ENCODE assay signal across 17 cellular contexts in the genomic region with DNA sequence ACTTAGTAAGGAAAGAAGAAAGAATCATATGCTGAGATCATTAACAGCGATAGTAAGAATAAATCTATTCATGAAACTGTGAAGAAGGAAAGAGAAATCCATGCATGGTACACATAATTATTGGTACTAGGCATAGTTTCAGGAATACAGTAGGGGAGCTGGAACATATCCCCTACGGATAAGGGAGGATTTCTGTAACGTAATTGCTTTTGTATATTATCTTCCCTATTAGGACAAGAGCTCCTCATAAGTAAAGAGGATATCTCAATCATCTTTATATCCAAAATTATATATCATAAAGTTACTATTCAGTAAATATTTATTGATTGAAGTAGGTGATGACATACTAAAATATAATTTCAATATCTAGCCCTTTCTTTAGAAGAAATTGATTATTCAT. TPM values are rescaled to one million over a fixed set of nuclear protein-coding genes. Genes with fewer than 3 reads are reported as not detected.
DNase-seq lines count a peak whose midpoint lies in the region; ATAC-seq, FAIRE-seq and TF ChIP-seq lines count a peak whose summit lies in the region.
"Had no signal": no experiment of that assay in that cellular context is flagged by ENCODE, and none has a peak within 500 bp of the region (broad histone marks: within the 10 kb centered on the region; RNA-seq: fewer than 3 reads in every experiment).

No MANE protein-coding gene starts in this region.

- H3K4me3 ChIP-seq in breast epithelium: no peak overlapping the region
- H3K4me3 ChIP-seq in PC-3 (ENCODE audit: low read length): no peak overlapping the region
- no peak overlapping the region for H3K4me3 ChIP-seq in endothelial cell of umbilical vein (replicated peaks in 1 of 3; ENCODE audit: insufficient read depth in 1 of 3, low read depth in 1 of 3, low read length in 3 of 3)

- no peaks in the 10 kb centered on the region for H3K36me3 ChIP-seq in breast epithelium
- H3K36me3 ChIP-seq in PC-3 (ENCODE audit: low read depth, low read length): no peaks in the 10 kb centered on the region
- no peaks in the 10 kb centered on the region for H3K36me3 ChIP-seq in endothelial cell of umbilical vein (ENCODE audit: control insufficient read depth in 2 of 2, extremely low read depth in 1 of 2, insufficient read depth in 2 of 2, low read length in 2 of 2)

- peaks cover 8% of the 10 kb centered on the region for H3K9me3 Mint-ChIP-seq in MCF 10A (ENCODE audit: unreplicated experiment)
- H3K9me3 Mint-ChIP-seq: CD4-positive, alpha-beta T cell had no signal

- no peaks in the 10 kb centered on the region for H4K20me1 ChIP-seq in PC-3 (ENCODE audit: low read length)
- no peaks in the 10 kb centered on the region for H4K20me1 ChIP-seq in endothelial cell of umbilical vein (replicated peaks; ENCODE audit: control insufficient read depth, extremely low read depth, insufficient read depth, low read length)

- BruUV-seq in MCF 10A (replicated peaks; lab: Mats Ljungman, UMichigan): TSS peak; percentile 95
- BruUV-seq in PC-3 (replicated peaks; lab: Mats Ljungman, UMichigan): TSS peak; percentile 98
- BruUV-seq in endothelial cell of umbilical vein (replicated peaks; lab: Mats Ljungman, UMichigan): TSS peak; percentile 84

- H2AFZ ChIP-seq in PC-3 (ENCODE audit: low read length): no peak overlapping the region; the same call in 1 of the 2 replicates
- peak overlapping the region; percentile 14 for H2AFZ ChIP-seq in endothelial cell of umbilical vein (ENCODE audit: low read depth, low read length)

- FAIRE-seq in endothelial cell of umbilical vein (lab: Jason Lieb, UNC): no peak

- peak overlapping the region; percentile 96 for H3K27ac Mint-ChIP-seq in MCF 10A (ENCODE audit: low read depth, unreplicated experiment)
- H3K27ac Mint-ChIP-seq: CD4-positive, alpha-beta T cell; IgD-negative memory B cell had no signal

- POLR2A ChIA-PET in MCF 10A (lab: Yijun Ruan, JAX) (interaction anchor here (0.6 kb wide), 1 partner anchor 670 kb away, joined by 3 read pairs; no protein-coding TSS in a partner anchor), PC-3 (lab: Charles Lee; ENCODE audit: unreplicated experiment) (no interaction called here), endothelial cell of umbilical vein (lab: Charles Lee) (no interaction called here)

- H3K27ac ChIP-seq in breast epithelium (no peak overlapping the region), PC-3 (ENCODE audit: low read length) (peak overlapping the region; percentile 45; the same call in 1 of the 2 replicates), endothelial cell of umbilical vein (ENCODE audit: insufficient read depth, low read depth, low read length) (peak overlapping the region; percentile 77)

- peak overlapping the region; percentile 43 for H3K4me3 Mint-ChIP-seq in MCF 10A (ENCODE audit: unreplicated experiment)
- H3K4me3 Mint-ChIP-seq: CD4-positive, alpha-beta T cell had no signal

- no peaks in the 10 kb centered on the region for H3K79me2 ChIP-seq in PC-3 (ENCODE audit: low read length)
- H3K79me2 ChIP-seq in endothelial cell of umbilical vein (ENCODE audit: control insufficient read depth, insufficient read depth, low read length): no peaks in the 10 kb centered on the region

- H3K4me1 ChIP-seq in breast epithelium: no peaks in the 10 kb centered on the region
- H3K4me1 ChIP-seq in PC-3 (ENCODE audit: insufficient read depth, low read length): peaks cover 9% of the 10 kb centered on the region
- H3K4me1 ChIP-seq in endothelial cell of umbilical vein (ENCODE audit: control insufficient read depth, extremely low read depth, insufficient read depth, low read length): peaks cover 29% of the 10 kb centered on the region

- no peak overlapping the region for H3K9ac ChIP-seq in PC-3 (ENCODE audit: low read length)
- peak overlapping the region; percentile 28 for H3K9ac ChIP-seq in endothelial cell of umbilical vein (replicated peaks; ENCODE audit: extremely low read depth, insufficient read depth, low read length)

- peaks cover 14% of the 10 kb centered on the region for H3K4me1 Mint-ChIP-seq in MCF 10A (ENCODE audit: insufficient read depth, unreplicated experiment)

- no peak for TF ChIP-seq CTCF in MCF 10A (IDR thresholded peaks at IDR 0.05; ENCODE audit: unreplicated experiment)
- TF ChIP-seq CTCF in breast epithelium (IDR thresholded peaks at IDR 0.05): no peak
- TF ChIP-seq CTCF in PC-3 (conservative IDR thresholded peaks at IDR 0.05; ENCODE audit: low read depth, low read length): no peak
- TF ChIP-seq CTCF in endothelial cell of umbilical vein (IDR thresholded peaks at IDR 0.05; ENCODE audit: extremely low read depth in 1 of 2, insufficient read depth in 1 of 2, low read depth in 1 of 2, low read length in 2 of 2): no peak

- TF ChIP-seq POLR2A in breast epithelium (IDR thresholded peaks at IDR 0.05): no peak
- no peak for TF ChIP-seq POLR2A in endothelial cell of umbilical vein (IDR thresholded peaks at IDR 0.05; ENCODE audit: low read depth, low read length)

- H3K9me2 ChIP-seq in PC-3 (replicated peaks; ENCODE audit: low read length): no peaks in the 10 kb centered on the region

- no peaks in the 10 kb centered on the region for H3K36me3 Mint-ChIP-seq in MCF 10A (ENCODE audit: insufficient read depth, unreplicated experiment)
- H3K36me3 Mint-ChIP-seq: IgD-negative memory B cell had no signal

- DNase-seq in MCF 10A (ENCODE audit: unreplicated experiment) (no peak), breast epithelium (ENCODE audit: low spot score in 2 of 2) (no peak), PC-3 (no peak), endothelial cell of umbilical vein (ENCODE audit: low read depth, low spot score) (no peak), NCI-H1417 treated with DMSO at 0.1 percent for 48 hours (lab: John Stamatoyannopoulos, UW) (no peak)
- no peak for DNase-seq in activated CD4-positive, alpha-beta T cell treated with anti-CD3 and anti-CD28 coated beads for 4 hours
- DNase-seq: 8988T; CD4-positive, alpha-beta T cell; GF-D8; NCI-H1417; NCI-H2029; NCI-H2171 treated with DMSO at 0.1 percent for 48 hours; NCI-H510A; NCI-H82 had no signal

- dilution Hi-C loops in endothelial cell of umbilical vein (cut with MboI; ENCODE audit: extremely low pct_ligation_motif_present, low sequenced_read_pairs): no loop called here

- intact Hi-C loops in MCF 10A (cut with micrococcal nuclease): no loop called here
- intact Hi-C loops in breast epithelium (cut with DNase I; ENCODE audit: low total_unique reads): no loop called here
- intact Hi-C loops in PC-3 (cut with micrococcal nuclease): no loop called here
- intact Hi-C loops in endothelial cell of umbilical vein (cut with micrococcal nuclease): loop anchor here (1.0 to 10.0 kb wide), 3 partner anchors 183 to 1337 kb away; no protein-coding TSS in a partner anchor

- no peaks in the 10 kb centered on the region for H3K27me3 Mint-ChIP-seq in MCF 10A (ENCODE audit: insufficient read depth, unreplicated experiment)
- H3K27me3 Mint-ChIP-seq: CD4-positive, alpha-beta T cell; IgD-negative memory B cell had no signal

- no peaks in the 10 kb centered on the region for H3K27me3 ChIP-seq in breast epithelium
- no peaks in the 10 kb centered on the region for H3K27me3 ChIP-seq in PC-3 (ENCODE audit: low read length)
- H3K27me3 ChIP-seq in endothelial cell of umbilical vein (ENCODE audit: control insufficient read depth in 2 of 2, insufficient read depth in 2 of 2, low read length in 2 of 2): no peaks in the 10 kb centered on the region

- ATAC-seq in PC-3 (no peak), GM21360 (IDR thresholded peaks at IDR 0.05; ENCODE audit: unreplicated experiment) (no peak), GM18520 (IDR thresholded peaks at IDR 0.05; ENCODE audit: unreplicated experiment) (no peak)

- H3K9me1 ChIP-seq in endothelial cell of umbilical vein (replicated peaks; ENCODE audit: control insufficient read depth, extremely low read depth, insufficient read depth, low read length): no peaks in the 10 kb centered on the region

- CTCF ChIA-PET in MCF 10A (lab: Yijun Ruan, JAX) (interaction anchor here (0.6 kb wide), 1 partner anchor 23 kb away, joined by 4 read pairs; no protein-coding TSS in a partner anchor), PC-3 (lab: Charles Lee) (no interaction called here), endothelial cell of umbilical vein (lab: Charles Lee) (interaction anchor here (2.3 kb wide), 1 partner anchor 287 kb away, joined by 6 read pairs; no protein-coding TSS in a partner anchor)

- H3K4me2 ChIP-seq in PC-3 (ENCODE audit: low read length) (peak overlapping the region; percentile 5), endothelial cell of umbilical vein (ENCODE audit: insufficient read depth, low read length) (peak overlapping the region; percentile 59)

- no peaks in the 10 kb centered on the region for H3F3A ChIP-seq in PC-3 (ENCODE audit: low read length, unreplicated experiment)

- no peaks in the 10 kb centered on the region for H3K9me3 ChIP-seq in breast epithelium
- H3K9me3 ChIP-seq in PC-3 (ENCODE audit: low read length): no peaks in the 10 kb centered on the region
- no peaks in the 10 kb centered on the region for H3K9me3 ChIP-seq in endothelial cell of umbilical vein (replicated peaks; ENCODE audit: control insufficient read depth, insufficient read depth, low read length)

TF ChIP-seq in endothelial cell of umbilical vein, 7 proteins besides CTCF, POLR2A, EP300 and RAD21 (continues in another document):
- TF ChIP-seq MYC (IDR thresholded peaks at IDR 0.05; ENCODE audit: low read depth, low read length) (no peak), FOS (IDR thresholded peaks at IDR 0.05; ENCODE audit: borderline replicate concordance, insufficient read depth, low read length) (no peak), GATA2 (IDR thresholded peaks at IDR 0.05; ENCODE audit: insufficient read depth, insufficient read length, low read depth, low read length) (no peak), JUN (IDR thresholded peaks at IDR 0.05; ENCODE audit: borderline replicate concordance, insufficient read depth, insufficient read length, low read depth) (no peak), POLR2AphosphoS5 (IDR thresholded peaks at IDR 0.05; ENCODE audit: insufficient read depth, low read depth, low read length) (no peak)
- TF ChIP-seq, protein P1, sequence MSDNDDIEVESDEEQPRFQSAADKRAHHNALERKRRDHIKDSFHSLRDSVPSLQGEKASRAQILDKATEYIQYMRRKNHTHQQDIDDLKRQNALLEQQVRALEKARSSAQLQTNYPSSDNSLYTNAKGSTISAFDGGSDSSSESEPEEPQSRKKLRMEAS (IDR thresholded peaks at IDR 0.05; ENCODE audit: insufficient read depth, insufficient read length): no peak

RNA-seq across cellular contexts. Expression of a gene that starts 22.9 kb away (rescaled TPM):
- total RNA-seq in MCF 10A (2022) (7.4 and 10.4 TPM in 2 replicates), breast epithelium (1 to 10 TPM; 1.1 to 2.3 (median 1.6) TPM), PC-3 (2014; rRNA removed) (0.12 and 0.51 TPM in 2 replicates), endothelial cell of umbilical vein (15.3 and 18.8 TPM in 2 replicates)
- 2.6 and 3.2 TPM in 2 replicates for polyA plus RNA-seq in endothelial cell of umbilical vein
- 3.3 and 3.8 TPM in 2 replicates for polyA plus RNA-seq in endothelial cell of umbilical vein (2011; cell fraction: cytosol; rRNA removed)
- polyA plus RNA-seq in endothelial cell of umbilical vein (2011; cell fraction: nucleus; rRNA removed): 5.2 and 5.6 TPM in 2 replicates
- polyA plus RNA-seq in endothelial cell of umbilical vein (2012): 6.9 and 8.6 TPM in 2 replicates
- polyA minus RNA-seq in endothelial cell of umbilical vein: 7.4 and 8.6 TPM in 2 replicates
- polyA minus RNA-seq in endothelial cell of umbilical vein (2011; cell fraction: cytosol; rRNA and poly(A)+ RNA removed): not detected
- 19.7 and 20.4 TPM in 2 replicates for polyA minus RNA-seq in endothelial cell of umbilical vein (2011; cell fraction: nucleus; rRNA and poly(A)+ RNA removed)
- total RNA-seq: CD4-positive, alpha-beta T cell had no signal

Comparison
In these comparisons a context has a peak if more than half of its experiments do, and no peak if none do; other contexts are left out.
1. H3K27ac ChIP-seq: peak in PC-3 (single experiment) and endothelial cell of umbilical vein (single experiment); none in breast epithelium (0 of 2).